12 cellular contexts compared by ENCODE assay signal in genomic region chr11:78190374-78190773, GRCh38. TPM values are rescaled to one million over a fixed set of nuclear protein-coding genes. Genes with fewer than 3 reads are reported as not detected.
DNase-seq lines count a peak whose midpoint lies in the region; ATAC-seq, FAIRE-seq and TF ChIP-seq lines count a peak whose summit lies in the region.
"Had no signal": no experiment of that assay in that cellular context is flagged by ENCODE, and none has a peak within 500 bp of the region (broad histone marks: within the 10 kb centered on the region; RNA-seq: fewer than 3 reads in every experiment).

No MANE protein-coding gene starts in this region.

- H3K27ac Mint-ChIP-seq in activated CD4-positive, alpha-beta T cell treated with anti-CD3 and anti-CD28 coated beads for 36 hours, result peak overlapping the region; percentile 35
- H3K27ac Mint-ChIP-seq in T-cell, result peak overlapping the region; percentile 55 to 84

- TF ChIP-seq POLR2A in spleen (IDR thresholded peaks at IDR 0.05), result no peak

- DNase-seq in activated CD4-positive, alpha-beta T cell treated with anti-CD3 and anti-CD28 coated beads for 36 hours, result no peak
- DNase-seq in activated CD4-positive, alpha-beta T cell treated with anti-CD3 and anti-CD28 coated beads for 48 hours, result no peak
- DNase-seq in T-cell (no peak), foreskin fibroblast (no peak), spleen (peak; percentile 46), C1 segment of cervical spinal cord (lab: John Stamatoyannopoulos, UW) (no peak), GM19239 (ENCODE audit: insufficient read length, low spot score) (no peak)
- DNase-seq: kidney glomerular epithelial cell, NCI-H2081, WERI-Rb-1 had no signal

- TF ChIP-seq CTCF in foreskin fibroblast (IDR thresholded peaks at IDR 0.05; ENCODE audit: low read depth, low read length), result no peak
- no peak for TF ChIP-seq CTCF in spleen (IDR thresholded peaks at IDR 0.05 in 8 of 11, conservative IDR thresholded peaks at IDR 0.05 in 3 of 11)

- H3K27me3 ChIP-seq in spleen (replicated peaks in 1 of 7), result no peaks in the 10 kb centered on the region

- CTCF ChIA-PET in activated CD4-positive, alpha-beta T cell treated with anti-CD3 and anti-CD28 coated beads for 36 hours (lab: Charles Lee), result interaction anchor here (0.8 kb wide), 1 partner anchor 225 kb away, joined by 3 read pairs; no protein-coding TSS in a partner anchor
- CTCF ChIA-PET in T-cell (lab: Charles Lee), result interaction anchor here in 1 of 2 donors (0.5 kb wide), 1 partner anchor 55 kb away, joined by 6 read pairs; no protein-coding TSS in a partner anchor

- ATAC-seq in activated CD4-positive, alpha-beta T cell treated with anti-CD3 and anti-CD28 coated beads for 36 hours, result no peak
- ATAC-seq in T-cell (replicated peaks in 1 of 4), result no peak
- no peak for ATAC-seq in GM19035 (IDR thresholded peaks at IDR 0.05; ENCODE audit: unreplicated experiment)

- peaks cover 8% of the 10 kb centered on the region for H3K36me3 Mint-ChIP-seq in activated CD4-positive, alpha-beta T cell treated with anti-CD3 and anti-CD28 coated beads for 36 hours (ENCODE audit: low read depth)
- H3K36me3 Mint-ChIP-seq in T-cell, result peaks cover 9% of the 10 kb centered on the region

- H3K36me3 ChIP-seq in spleen, result peaks cover 0 to 8% (median 0%) of the 10 kb centered on the region in 6 donors

- H3K27me3 Mint-ChIP-seq in activated CD4-positive, alpha-beta T cell treated with anti-CD3 and anti-CD28 coated beads for 36 hours, result no peaks in the 10 kb centered on the region
- no peaks in the 10 kb centered on the region for H3K27me3 Mint-ChIP-seq in T-cell

- peaks cover 71% of the 10 kb centered on the region for H3K4me1 Mint-ChIP-seq in activated CD4-positive, alpha-beta T cell treated with anti-CD3 and anti-CD28 coated beads for 36 hours
- peaks cover 69 to 74% (median 71%) of the 10 kb centered on the region in 3 donors for H3K4me1 Mint-ChIP-seq in T-cell

- FAIRE-seq in GM19239 (lab: Jason Lieb, UNC), result no peak
- FAIRE-seq: A204.1 had no signal

- no peaks in the 10 kb centered on the region for H3K9me3 ChIP-seq in spleen

- no peaks in the 10 kb centered on the region for H3K9me3 Mint-ChIP-seq in activated CD4-positive, alpha-beta T cell treated with anti-CD3 and anti-CD28 coated beads for 36 hours (ENCODE audit: low read depth)
- no peaks in the 10 kb centered on the region for H3K9me3 Mint-ChIP-seq in T-cell

- H3K27ac ChIP-seq in spleen, result no peak overlapping the region
- H3K27ac ChIP-seq: WERI-Rb-1 had no signal

- peaks cover 15 to 73% (median 44%) of the 10 kb centered on the region in 6 donors for H3K4me1 ChIP-seq in spleen

- POLR2A ChIA-PET in activated CD4-positive, alpha-beta T cell treated with anti-CD3 and anti-CD28 coated beads for 36 hours (lab: Charles Lee), result no interaction called here
- POLR2A ChIA-PET in T-cell (lab: Charles Lee), result interaction anchor here (0.6 to 3.4 kb wide), 3 partner anchors 12 to 182 kb away, joined by 5 to 22 read pairs (median 11); no protein-coding TSS in a partner anchor

- H3K4me3 ChIP-seq in foreskin fibroblast (ENCODE audit: low read depth in 1 of 2, low read length in 2 of 2) (peak overlapping the region; percentile 87 to 92), spleen (no peak overlapping the region)

- 66 to 79% (median 71%) methylated on average over 3 of the region's 3 CpGs for WGBS in spleen, 5 donors

- intact Hi-C loops in activated CD4-positive, alpha-beta T cell treated with anti-CD3 and anti-CD28 coated beads for 36 hours (cut with DNase I, micrococcal nuclease), result no loop called here
- intact Hi-C loops in spleen (cut with DNase I; ENCODE audit: low total_unique reads), result no loop called here

- H3K4me3 Mint-ChIP-seq in activated CD4-positive, alpha-beta T cell treated with anti-CD3 and anti-CD28 coated beads for 36 hours, result peak overlapping the region; percentile 84
- peak overlapping the region; percentile 97 to 99 (median 99) for H3K4me3 Mint-ChIP-seq in T-cell

RNA-seq across cellular contexts. Expression of gene USP35, which starts 1.7 kb away (rescaled TPM):
- total RNA-seq in activated CD4-positive, alpha-beta T cell treated with anti-CD3 and anti-CD28 coated beads for 36 hours, result 1 to 10 TPM; 9.2 to 9.8 TPM
- 10 to 100 TPM; 14.3 to 18.1 (median 15.4) TPM for total RNA-seq in T-cell
- total RNA-seq in spleen, result 1 to 10 TPM; 5.6 to 9.5 (median 6.5) TPM
- 1 to 10 TPM; 1.6 to 6.5 (median 1.6) TPM for polyA plus RNA-seq in spleen

RNA-seq across cellular contexts. Expression of gene KCTD21, which starts 1.9 kb away (rescaled TPM):
- total RNA-seq in activated CD4-positive, alpha-beta T cell treated with anti-CD3 and anti-CD28 coated beads for 36 hours, result 1 to 10 TPM; 9.0 to 9.8 TPM
- 10 to 100 TPM in 2 of 5 donors, 1 to 10 TPM in 3; 3.4 to 13.2 (median 9.7) TPM for total RNA-seq in T-cell
- total RNA-seq in spleen, result 10 to 100 TPM in 2 of 7 donors, 1 to 10 TPM in 5; 6.0 to 13.6 (median 7.2) TPM
- polyA plus RNA-seq in spleen, result 1 to 10 TPM; 1.2 to 3.4 (median 1.4) TPM

RNA-seq across cellular contexts. Expression of gene ALG8, which starts 50.9 kb away (rescaled TPM):
- 10 to 100 TPM; 59.4 to 85.2 TPM for total RNA-seq in activated CD4-positive, alpha-beta T cell treated with anti-CD3 and anti-CD28 coated beads for 36 hours
- total RNA-seq in T-cell (10 to 100 TPM; 23.1 to 34.1 (median 31.8) TPM), spleen (10 to 100 TPM; 17.4 to 35.7 (median 29.3) TPM)
- 10 to 100 TPM; 30.7 to 34.0 (median 32.7) TPM for polyA plus RNA-seq in spleen

Comparison
In these comparisons a context has a peak if more than half of its experiments do, and no peak if none do; other contexts are left out.
1. H3K4me3 ChIP-seq: peak in foreskin fibroblast (2 of 2); none in spleen (0 of 8).